18 cellular contexts compared by ENCODE assay signal in the genomic region with DNA sequence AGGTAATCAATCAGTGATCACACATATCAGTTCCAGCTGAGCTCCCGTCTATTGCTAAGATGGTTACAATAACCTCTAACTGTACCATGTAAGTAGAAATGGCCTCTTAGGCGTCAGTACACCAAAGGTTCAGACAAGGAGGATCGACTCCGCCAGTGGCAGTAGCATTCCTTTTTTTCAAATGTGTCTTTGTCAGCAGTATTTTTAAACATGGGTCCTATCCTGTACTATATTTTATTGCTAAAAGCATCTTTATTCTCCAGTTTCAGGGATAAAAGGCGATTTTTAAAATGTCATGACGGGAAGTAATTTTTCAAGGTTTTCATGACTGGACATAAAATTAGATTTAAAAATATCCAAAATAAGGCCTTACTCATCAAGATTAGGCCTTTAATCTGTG.
DNase-seq lines count a peak whose midpoint lies in the region; ATAC-seq, FAIRE-seq and TF ChIP-seq lines count a peak whose summit lies in the region.
"Had no signal": no experiment of that assay in that cellular context is flagged by ENCODE, and none has a peak within 500 bp of the region (broad histone marks: within the 10 kb centered on the region; RNA-seq: fewer than 3 reads in every experiment).

No MANE protein-coding gene starts in this region.

- CTCF ChIA-PET in HepG2 (lab: Yijun Ruan, JAX; ENCODE audit: low intra/inter-chr PET ratio, low total read pairs) (no interaction called here), K562 (lab: Yijun Ruan, JAX; ENCODE audit: low intra/inter-chr PET ratio) (no interaction called here)

- H3K9me1 ChIP-seq in K562 (ENCODE audit: control insufficient read depth, insufficient read depth, low read length) = no peaks in the 10 kb centered on the region

- 64% methylated on average over 6 of the region's 6 CpGs for WGBS in HepG2 (ENCODE audit: low lambda C conversion rate)
- WGBS in right lobe of liver (ENCODE audit: insufficient coverage, low coverage, low lambda C conversion rate, missing lambda C conversion rate) = 93% methylated on average over 6 of the region's 6 CpGs
- 3% methylated on average over 6 of the region's 6 CpGs for WGBS in K562 (ENCODE audit: insufficient coverage, low coverage, missing lambda C conversion rate)

- DNase-seq in HepG2 (ENCODE audit: low spot score) (no peak), right lobe of liver (no peak), K562 (ENCODE audit: extremely low read depth in 1 of 4, low spot score in 3 of 4) (no peak), amygdala (lab: John Stamatoyannopoulos, UW) (no peak), CD1c-positive myeloid dendritic cell (ENCODE audit: extremely low spot score) (no peak)
- DNase-seq: ACHN; BE2C; C1 segment of cervical spinal cord; Caco-2; Calu3; CD4-positive, alpha-beta T cell; CD8-positive, alpha-beta T cell; DMS79 treated with DMSO at 0.1 percent for 48 hours; GF-D8 had no signal

- no peak overlapping the region for H3K4me2 ChIP-seq in HepG2 (ENCODE audit: low read depth, low read length)
- H3K4me2 ChIP-seq in K562 (ENCODE audit: insufficient read depth, low read length) = no peak overlapping the region
- H3K4me2 ChIP-seq: BLaER1 had no signal

- no peak overlapping the region for H3K4me3 ChIP-seq in HepG2 (replicated peaks in 1 of 3; ENCODE audit: insufficient read depth in 1 of 3, low read depth in 2 of 3, low read length in 3 of 3)
- no peak overlapping the region for H3K4me3 ChIP-seq in right lobe of liver
- no peak overlapping the region for H3K4me3 ChIP-seq in K562
- H3K4me3 ChIP-seq: BLaER1 had no signal

- TF ChIP-seq EP300 in HepG2 (IDR thresholded peaks at IDR 0.05; ENCODE audit: low read depth in 2 of 2, low read length in 2 of 2) = no peak
- TF ChIP-seq EP300 in HepG2 (CRISPR knock-in tag; IDR thresholded peaks at IDR 0.05; ENCODE audit: borderline replicate concordance) = no peak
- no peak for TF ChIP-seq EP300 in K562 (IDR thresholded peaks at IDR 0.05; ENCODE audit: low read length)

- no peaks in the 10 kb centered on the region for H3K4me1 ChIP-seq in HepG2 (ENCODE audit: insufficient read depth, low read length)
- no peaks in the 10 kb centered on the region for H3K4me1 ChIP-seq in right lobe of liver
- H3K4me1 ChIP-seq in K562 (replicated peaks in 1 of 2; ENCODE audit: control insufficient read depth in 2 of 2, insufficient read depth in 2 of 2, low read length in 2 of 2) = peaks cover 0 to 10% of the 10 kb centered on the region in 2 experiments; a peak in 1 of 5 replicates
- H3K4me1 ChIP-seq: BE2C, Caco-2 had no signal

- intact Hi-C loops in HepG2 (cut with micrococcal nuclease; ENCODE audit: unreplicated experiment) (no loop called here), right lobe of liver (cut with DNase I) (no loop called here), K562 (cut with micrococcal nuclease) (no loop called here)

- ATAC-seq in HepG2 (no peak), right lobe of liver (no peak), K562 (no peak)
- ATAC-seq: CD8-positive, alpha-beta T cell had no signal

- H2AFZ ChIP-seq in HepG2 (ENCODE audit: low read length) (no peak overlapping the region), K562 (ENCODE audit: low read depth, low read length) (no peak overlapping the region)

- FAIRE-seq in HepG2 (lab: Jason Lieb, UNC) (no peak), K562 (lab: Jason Lieb, UNC) (no peak)
- FAIRE-seq: G401.6, GM12891 had no signal

- H3K36me3 ChIP-seq in HepG2 (replicated peaks in 1 of 2; ENCODE audit: control insufficient read depth in 1 of 2, insufficient read depth in 2 of 2, low read length in 2 of 2) (no peaks in the 10 kb centered on the region), right lobe of liver (no peaks in the 10 kb centered on the region), K562 (ENCODE audit: control insufficient read depth, insufficient read depth, low read length) (no peaks in the 10 kb centered on the region)
- H3K36me3 ChIP-seq: BE2C, BLaER1 had no signal

- H3K79me2 ChIP-seq in HepG2 (ENCODE audit: insufficient read depth, low read length) (no peaks in the 10 kb centered on the region), K562 (ENCODE audit: control insufficient read depth, insufficient read depth, low read length) (no peaks in the 10 kb centered on the region)

- POLR2A ChIA-PET in HepG2 (lab: Yijun Ruan, JAX) = no interaction called here
- POLR2A ChIA-PET in K562 (lab: Yijun Ruan, JAX) = interaction anchor here (0.7 kb wide), 1 partner anchor 284 kb away, joined by 3 read pairs; no protein-coding TSS in a partner anchor

- TF ChIP-seq CTCF in HepG2 (CRISPR knock-in tag; IDR thresholded peaks at IDR 0.05) (no peak), right lobe of liver (IDR thresholded peaks at IDR 0.05) (no peak), K562 (IDR thresholded peaks at IDR 0.05 in 2 of 3, conservative IDR thresholded peaks at IDR 0.05 in 1 of 3; ENCODE audit: insufficient read depth in 2 of 3, low read depth in 1 of 3, low read length in 3 of 3) (no peak)

- no peaks in the 10 kb centered on the region for H3K9me3 ChIP-seq in HepG2 (ENCODE audit: low read length)
- no peaks in the 10 kb centered on the region for H3K9me3 ChIP-seq in right lobe of liver
- H3K9me3 ChIP-seq in K562 (replicated peaks; ENCODE audit: control insufficient read depth, insufficient read depth, low read depth, low read length) = no peaks in the 10 kb centered on the region
- H3K9me3 ChIP-seq: BE2C, BLaER1, Caco-2 had no signal

- TF ChIP-seq POLR2A in HepG2 (IDR thresholded peaks at IDR 0.05; ENCODE audit: insufficient read depth in 1 of 2, low read depth in 2 of 2, low read length in 2 of 2) (no peak), right lobe of liver (IDR thresholded peaks at IDR 0.05) (no peak), K562 (conservative IDR thresholded peaks at IDR 0.05) (no peak)

- in situ Hi-C loops in HepG2 (cut with HindIII; ENCODE audit: extremely low pct_ligation_motif_present, low pct_unique_long_range_greater_than_20kb) = no loop called here
- in situ Hi-C loops in K562 (cut with MboI) = no loop called here

- TF ChIP-seq RAD21 in HepG2 (CRISPR knock-in tag; IDR thresholded peaks at IDR 0.05) (no peak), K562 (CRISPR knock-in tag; conservative IDR thresholded peaks at IDR 0.05 in 1 of 2, IDR thresholded peaks at IDR 0.05 in 1 of 2) (no peak)

- H3K27ac ChIP-seq in HepG2 (ENCODE audit: extremely low read length, insufficient read depth, low read length) (no peak overlapping the region), right lobe of liver (no peak overlapping the region), K562 (ENCODE audit: extremely low read depth, low read depth, low read length) (no peak overlapping the region)
- H3K27ac ChIP-seq: 22Rv1, BLaER1 had no signal

- no TSS peak for BruUV-seq in HepG2 (replicated peaks; lab: Mats Ljungman, UMichigan)
- no TSS peak for BruUV-seq in K562 (replicated peaks; lab: Mats Ljungman, UMichigan)

- H3K27me3 ChIP-seq in HepG2 (ENCODE audit: control insufficient read depth in 1 of 2, insufficient read depth in 2 of 2, low read length in 2 of 2) (no peaks in the 10 kb centered on the region; a peak in 3 of 5 replicates), right lobe of liver (no peaks in the 10 kb centered on the region), K562 (ENCODE audit: control insufficient read depth in 2 of 2, insufficient read depth in 2 of 2, low read length in 2 of 2) (peaks cover 30 to 36% of the 10 kb centered on the region in 2 experiments; a peak in 4 of 5 replicates)
- H3K27me3 ChIP-seq: BE2C had no signal

- H4K20me1 ChIP-seq in HepG2 (ENCODE audit: insufficient read depth, low read length) (no peaks in the 10 kb centered on the region), K562 (replicated peaks; ENCODE audit: control insufficient read depth, insufficient read depth, low read length) (no peaks in the 10 kb centered on the region)

- H3K9ac ChIP-seq in HepG2 (ENCODE audit: insufficient read depth, low read depth, low read length) = no peak overlapping the region
- H3K9ac ChIP-seq in K562 (ENCODE audit: insufficient read depth in 1 of 2, low read depth in 2 of 2, low read length in 2 of 2) = no peak overlapping the region
- H3K9ac ChIP-seq: BLaER1 had no signal

TF ChIP-seq in HepG2, 621 proteins besides CTCF, POLR2A, EP300 and RAD21 (continues in another document):
- TF ChIP-seq, protein P1, sequence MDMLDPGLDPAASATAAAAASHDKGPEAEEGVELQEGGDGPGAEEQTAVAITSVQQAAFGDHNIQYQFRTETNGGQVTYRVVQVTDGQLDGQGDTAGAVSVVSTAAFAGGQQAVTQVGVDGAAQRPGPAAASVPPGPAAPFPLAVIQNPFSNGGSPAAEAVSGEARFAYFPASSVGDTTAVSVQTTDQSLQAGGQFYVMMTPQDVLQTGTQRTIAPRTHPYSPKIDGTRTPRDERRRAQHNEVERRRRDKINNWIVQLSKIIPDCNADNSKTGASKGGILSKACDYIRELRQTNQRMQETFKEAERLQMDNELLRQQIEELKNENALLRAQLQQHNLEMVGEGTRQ (IDR thresholded peaks at IDR 0.05; ENCODE audit: low read depth, low read length) = no peak
- TF ChIP-seq, protein P1 (CRISPR knock-in tag; IDR thresholded peaks at IDR 0.05; ENCODE audit: borderline replicate concordance) = no peak

TF ChIP-seq in K562, 482 proteins besides CTCF, POLR2A, EP300 and RAD21:
- TF ChIP-seq, protein P2, sequence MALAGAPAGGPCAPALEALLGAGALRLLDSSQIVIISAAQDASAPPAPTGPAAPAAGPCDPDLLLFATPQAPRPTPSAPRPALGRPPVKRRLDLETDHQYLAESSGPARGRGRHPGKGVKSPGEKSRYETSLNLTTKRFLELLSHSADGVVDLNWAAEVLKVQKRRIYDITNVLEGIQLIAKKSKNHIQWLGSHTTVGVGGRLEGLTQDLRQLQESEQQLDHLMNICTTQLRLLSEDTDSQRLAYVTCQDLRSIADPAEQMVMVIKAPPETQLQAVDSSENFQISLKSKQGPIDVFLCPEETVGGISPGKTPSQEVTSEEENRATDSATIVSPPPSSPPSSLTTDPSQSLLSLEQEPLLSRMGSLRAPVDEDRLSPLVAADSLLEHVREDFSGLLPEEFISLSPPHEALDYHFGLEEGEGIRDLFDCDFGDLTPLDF (CRISPR knock-in tag; IDR thresholded peaks at IDR 0.05) = no peak
- no peak for TF ChIP-seq KDM2B (CRISPR knock-in tag; IDR thresholded peaks at IDR 0.05)
- TF ChIP-seq ZNF444 (CRISPR knock-in tag; IDR thresholded peaks at IDR 0.05) = no peak
- TF ChIP-seq ZNF764 (CRISPR knock-in tag; IDR thresholded peaks at IDR 0.05; ENCODE audit: low read depth) = no peak
- no peak for TF ChIP-seq CTBP1 (IDR thresholded peaks at IDR 0.05; ENCODE audit: borderline replicate concordance)
- TF ChIP-seq ZNF316 (IDR thresholded peaks at IDR 0.05) = peak; percentile 63
- TF ChIP-seq C11orf30 (IDR thresholded peaks at IDR 0.05; ENCODE audit: low read depth) = 0 out of 2 replicates have a peak, but pooled peaks have one; percentile 40
- peak; percentile 36 for TF ChIP-seq MAFG (tag; conservative IDR thresholded peaks at IDR 0.05)
